ENCODE assay signal across 15 cellular contexts in the genomic region with DNA sequence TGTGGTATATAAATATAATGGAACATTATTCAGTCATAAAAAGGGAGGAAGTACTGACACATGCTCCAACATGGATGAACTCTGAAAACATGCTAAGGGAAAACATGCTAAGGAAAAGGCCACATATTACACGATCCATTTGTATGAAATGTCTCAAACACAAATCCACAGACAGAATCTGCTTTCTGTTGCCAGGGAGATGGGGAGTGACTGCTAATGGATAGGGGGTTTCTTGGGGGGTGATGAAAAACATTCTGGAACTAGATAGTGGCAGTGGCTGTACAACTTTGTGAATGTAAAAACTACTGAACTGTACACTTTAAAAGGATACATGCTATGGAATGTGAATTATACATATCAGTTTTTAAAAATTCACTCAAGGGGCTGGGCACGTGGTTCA. TPM values are rescaled to one million over a fixed set of nuclear protein-coding genes. Genes with fewer than 3 reads are reported as not detected.
DNase-seq lines count a peak whose midpoint lies in the region; ATAC-seq and TF ChIP-seq lines count a peak whose summit lies in the region.
"Had no signal": no experiment of that assay in that cellular context is flagged by ENCODE, and none has a peak within 500 bp of the region (broad histone marks: within the 10 kb centered on the region; RNA-seq: fewer than 3 reads in every experiment).

No MANE protein-coding gene starts in this region.

- H3K4me1 ChIP-seq in heart left ventricle (peaks cover 2 to 87% (median 51%) of the 10 kb centered on the region in 12 donors), suprapubic skin (peaks cover 66% of the 10 kb centered on the region)

- POLR2A ChIA-PET in activated CD4-positive, alpha-beta memory T cell treated with anti-CD3 and anti-CD28 coated beads, Interleukin-2, amount 10 ng/mL, durations not matched to agents 7 days and 5 days (lab: Charles Lee): interaction anchor here (0.9 to 4.6 kb wide), 8 partner anchors 9 to 127 kb away, joined by 3 to 33 read pairs (median 6); partner anchors contain the start of genes ARPC3 and TCTN1

- no peaks in the 10 kb centered on the region for H3K27me3 Mint-ChIP-seq in activated CD4-positive, alpha-beta memory T cell treated with anti-CD3 and anti-CD28 coated beads, Interleukin-2, amount 10 ng/mL, durations not matched to agents 7 days and 5 days
- peaks cover 0 to 3% (median 0%) of the 10 kb centered on the region in 3 donors for H3K27me3 Mint-ChIP-seq in immature natural killer cell (ENCODE audit: low read depth in 3 of 3)

- no peak overlapping the region for H3K4me3 Mint-ChIP-seq in activated CD4-positive, alpha-beta memory T cell treated with anti-CD3 and anti-CD28 coated beads, Interleukin-2, amount 10 ng/mL, durations not matched to agents 7 days and 5 days
- H3K4me3 Mint-ChIP-seq in immature natural killer cell: peak overlapping the region; percentile 44 to 69 (median 55)

- no peak for DNase-seq in heart left ventricle
- no peak for DNase-seq in left ventricle myocardium superior
- DNase-seq in activated CD4-positive, alpha-beta memory T cell treated with anti-CD3 and anti-CD28 coated beads, Interleukin-2, amount 10 ng/mL, durations not matched to agents 7 days and 5 days: no peak
- no peak for DNase-seq in immature natural killer cell
- DNase-seq in suprapubic skin (ENCODE audit: low spot score in 2 of 2): no peak
- DNase-seq in DMS114 treated with DMSO at 0.1 percent for 48 hours (lab: John Stamatoyannopoulos, UW; ENCODE audit: unreplicated experiment): no peak
- DNase-seq: DND-41, dorsolateral prefrontal cortex, midbrain, NCI-H82, SHP77, upper lobe of left lung had no signal

- H3K9me3 Mint-ChIP-seq in activated CD4-positive, alpha-beta memory T cell treated with anti-CD3 and anti-CD28 coated beads, Interleukin-2, amount 10 ng/mL, durations not matched to agents 7 days and 5 days: peaks cover 11% of the 10 kb centered on the region
- H3K9me3 Mint-ChIP-seq in immature natural killer cell: peaks cover 0 to 7% (median 5%) of the 10 kb centered on the region in 6 donors

- H3K27ac ChIP-seq in heart left ventricle (peak overlapping the region in 8 of 12 donors; percentile 15 to 98 (median 54)), suprapubic skin (peak overlapping the region; percentile 93)
- H3K27ac ChIP-seq: dorsolateral prefrontal cortex, parathyroid adenoma had no signal

- H3K36me3 ChIP-seq in heart left ventricle (no peaks in the 10 kb centered on the region), suprapubic skin (no peaks in the 10 kb centered on the region)
- H3K36me3 ChIP-seq: upper lobe of left lung had no signal

- intact Hi-C loops in heart left ventricle (cut with DNase I): no loop called here
- intact Hi-C loops in left ventricle myocardium superior (cut with micrococcal nuclease): no loop called here

- no peaks in the 10 kb centered on the region for H3K27me3 ChIP-seq in heart left ventricle
- no peaks in the 10 kb centered on the region for H3K27me3 ChIP-seq in suprapubic skin
- H3K27me3 ChIP-seq: dorsolateral prefrontal cortex, upper lobe of left lung had no signal

- H3K36me3 Mint-ChIP-seq in activated CD4-positive, alpha-beta memory T cell treated with anti-CD3 and anti-CD28 coated beads, Interleukin-2, amount 10 ng/mL, durations not matched to agents 7 days and 5 days (ENCODE audit: low read depth): peaks cover 47% of the 10 kb centered on the region
- H3K36me3 Mint-ChIP-seq in immature natural killer cell: peaks cover 4 to 9% (median 4%) of the 10 kb centered on the region in 3 donors

- CTCF ChIA-PET in activated CD4-positive, alpha-beta memory T cell treated with anti-CD3 and anti-CD28 coated beads, Interleukin-2, amount 10 ng/mL, durations not matched to agents 7 days and 5 days (lab: Charles Lee): interaction anchor here (0.7 to 2.1 kb wide), 5 partner anchors 9 to 127 kb away, joined by 3 to 12 read pairs (median 6); partner anchors contain the start of gene ARPC3

- H3K9me3 ChIP-seq in heart left ventricle: peaks cover 0 to 11% (median 4%) of the 10 kb centered on the region in 12 donors
- no peaks in the 10 kb centered on the region for H3K9me3 ChIP-seq in suprapubic skin

- peaks cover 63% of the 10 kb centered on the region for H3K4me1 Mint-ChIP-seq in activated CD4-positive, alpha-beta memory T cell treated with anti-CD3 and anti-CD28 coated beads, Interleukin-2, amount 10 ng/mL, durations not matched to agents 7 days and 5 days
- peaks cover 71 to 94% of the 10 kb centered on the region in 2 donors for H3K4me1 Mint-ChIP-seq in immature natural killer cell

- TF ChIP-seq EP300 in suprapubic skin (IDR thresholded peaks at IDR 0.05): no peak

- ATAC-seq in heart left ventricle: no peak
- no peak for ATAC-seq in left ventricle myocardium superior
- ATAC-seq in HG02588 (IDR thresholded peaks at IDR 0.05; ENCODE audit: unreplicated experiment): no peak
- ATAC-seq in HG02973 (IDR thresholded peaks at IDR 0.05; ENCODE audit: unreplicated experiment): no peak

- peak overlapping the region; percentile 71 for H3K27ac Mint-ChIP-seq in activated CD4-positive, alpha-beta memory T cell treated with anti-CD3 and anti-CD28 coated beads, Interleukin-2, amount 10 ng/mL, durations not matched to agents 7 days and 5 days
- peak overlapping the region; percentile 68 to 90 (median 79) for H3K27ac Mint-ChIP-seq in immature natural killer cell

- TF ChIP-seq CTCF in heart left ventricle (IDR thresholded peaks at IDR 0.05) (no peak), suprapubic skin (IDR thresholded peaks at IDR 0.05) (no peak)

- WGBS in heart left ventricle, 4 donors: 70 to 85% (median 78%) methylated on average over 2 of the region's 2 CpGs
- 85% methylated on average over 2 of the region's 2 CpGs for WGBS in suprapubic skin

- H3K4me3 ChIP-seq in heart left ventricle: no peak overlapping the region
- no peak overlapping the region for H3K4me3 ChIP-seq in suprapubic skin
- H3K4me3 ChIP-seq: dorsolateral prefrontal cortex, upper lobe of left lung had no signal

- TF ChIP-seq POLR2A in heart left ventricle (IDR thresholded peaks at IDR 0.05): no peak
- TF ChIP-seq POLR2A in suprapubic skin (IDR thresholded peaks at IDR 0.05): no peak

RNA-seq across cellular contexts. Expression of gene PPTC7, which starts 6.6 kb away (rescaled TPM):
- total RNA-seq in heart left ventricle (100 to 1,000 TPM in 1 of 9 donors, 10 to 100 TPM in 8; 47.5 to 113 (median 72.7) TPM), left ventricle myocardium superior (124 TPM), suprapubic skin (10 to 100 TPM; 24.6 to 36.6 (median 29.1) TPM)
- polyA plus RNA-seq in heart left ventricle (10 to 100 TPM; 26.6 to 53.1 TPM), immature natural killer cell (10 to 100 TPM in 1 of 3 donors, 1 to 10 TPM in 2; 7.8 to 11.5 (median 9.3) TPM)
- total RNA-seq in activated CD4-positive, alpha-beta memory T cell treated with anti-CD3 and anti-CD28 coated beads, Interleukin-2, amount 10 ng/mL, durations not matched to agents 7 days and 5 days: 10 to 100 TPM; 31.5 to 31.8 TPM

RNA-seq across cellular contexts. Expression of gene TCTN1, which starts 37.4 kb away (rescaled TPM):
- total RNA-seq in heart left ventricle (10 to 100 TPM; 17.3 to 27.7 (median 20.2) TPM), left ventricle myocardium superior (25.5 TPM), suprapubic skin (10 to 100 TPM; 18.9 to 46.4 (median 28.4) TPM)
- polyA plus RNA-seq in heart left ventricle (10 to 100 TPM; 12.6 to 18.5 TPM), immature natural killer cell (10 to 100 TPM in 2 of 3 donors, 1 to 10 TPM in 1; 5.2 to 11.1 (median 10.0) TPM)
- 1 to 10 TPM; 2.6 to 3.4 TPM for total RNA-seq in activated CD4-positive, alpha-beta memory T cell treated with anti-CD3 and anti-CD28 coated beads, Interleukin-2, amount 10 ng/mL, durations not matched to agents 7 days and 5 days
